Comparison of ENCODE assay signal across 8 cellular contexts in genomic region chr11:747176-748006, GRCh38. TPM values are rescaled to one million over a fixed set of nuclear protein-coding genes. Genes with fewer than 3 reads are reported as not detected.
DNase-seq lines count a peak whose midpoint lies in the region; ATAC-seq, FAIRE-seq and TF ChIP-seq lines count a peak whose summit lies in the region.

Gene TALDO1 (plus strand): TSS chr11:747464. CDS start chr11:747482, 18 bp downstream.

- H3K4me1 ChIP-seq in HUES6 (ENCODE audit: control insufficient read depth, insufficient read depth, low read length) = peaks cover 21% of the 10 kb centered on the region
- peaks cover 14% of the 10 kb centered on the region for H3K4me1 ChIP-seq in OCI-LY3 (ENCODE audit: low read length)
- H3K4me1 ChIP-seq in mucosa of stomach (ENCODE audit: control insufficient read depth, insufficient read depth, low read length) = peaks cover 16% of the 10 kb centered on the region

- H3K9me3 ChIP-seq in HUES6 (ENCODE audit: control insufficient read depth, insufficient read depth, low read depth, low read length) (no peaks in the 10 kb centered on the region), OCI-LY3 (ENCODE audit: insufficient read depth, low read length) (no peaks in the 10 kb centered on the region), mucosa of stomach (ENCODE audit: control insufficient read depth, low read length) (no peaks in the 10 kb centered on the region)

- DNase-seq in D721Med (ENCODE audit: insufficient read length, low spot score) (peak; percentile 65), activated T-cell treated with anti-CD3 and anti-CD28 coated beads for 48 hours (ENCODE audit: low read depth) (peak; percentile 91), epithelial cell of proximal tubule (ENCODE audit: low read depth) (no peak)
- peak; percentile 57 to 62 for DNase-seq in stimulated activated CD8-positive, alpha-beta memory T cell treated with anti-CD3 and anti-CD28 coated beads, Interleukin-7, amount 100 ng/mL, for 1 hour (ENCODE audit: low read depth in 2 of 2)

- H3K9ac ChIP-seq in HUES6 (ENCODE audit: low read length) (peak within 1 kb of the TSS; percentile 92), OCI-LY3 (ENCODE audit: low read length) (peak within 1 kb of the TSS; percentile 80), mucosa of stomach (ENCODE audit: low read length) (peak within 1 kb of the TSS; percentile 72)

- FAIRE-seq in D721Med (lab: Jason Lieb, UNC) = no peak

- H3K4me3 ChIP-seq in HUES6 (ENCODE audit: low read depth, low read length) (peak within 1 kb of the TSS; percentile 84), OCI-LY3 (ENCODE audit: low read length) (peak within 1 kb of the TSS; percentile 89), epithelial cell of proximal tubule (ENCODE audit: low read depth, low read length) (peak within 1 kb of the TSS; percentile 89), mucosa of stomach (ENCODE audit: low read length) (peak within 1 kb of the TSS; percentile 56)

- TF ChIP-seq CTCF in D721Med (IDR thresholded peaks at IDR 0.05; ENCODE audit: insufficient read depth, missing control alignments) (no peak), OCI-LY3 (IDR thresholded peaks at IDR 0.05; ENCODE audit: low read depth, low read length) (peak; percentile 28), epithelial cell of proximal tubule (conservative IDR thresholded peaks at IDR 0.05; ENCODE audit: low read depth, low read length) (no peak)

- H3K79me2 ChIP-seq in OCI-LY3 (ENCODE audit: low read length) = peaks cover 56% of the 10 kb centered on the region

- H3K4me2 ChIP-seq in OCI-LY3 (ENCODE audit: low read length) = peak within 1 kb of the TSS; percentile 93

- ATAC-seq in GM21390 (IDR thresholded peaks at IDR 0.05; ENCODE audit: unreplicated experiment) = peak; percentile 87

- H2AFZ ChIP-seq in OCI-LY3 (ENCODE audit: low read depth, low read length) = peak within 1 kb of the TSS; percentile 72

- peaks cover 23% of the 10 kb centered on the region for H4K20me1 ChIP-seq in OCI-LY3 (ENCODE audit: insufficient read depth, low read length)

- H3K27ac ChIP-seq in HUES6 (ENCODE audit: low read depth, low read length) (peak within 1 kb of the TSS; percentile 88), OCI-LY3 (ENCODE audit: low read length) (peak within 1 kb of the TSS; percentile 75)

- H3K36me3 ChIP-seq in HUES6 (ENCODE audit: control insufficient read depth, insufficient read depth, low read length) (peaks cover 15% of the 10 kb centered on the region), OCI-LY3 (replicated peaks; ENCODE audit: low read depth, low read length) (peaks cover 13% of the 10 kb centered on the region), mucosa of stomach (ENCODE audit: control insufficient read depth, insufficient read depth, low read length) (no peaks in the 10 kb centered on the region)

- H3K27me3 ChIP-seq in HUES6 (ENCODE audit: control insufficient read depth, insufficient read depth, low read length) (no peaks in the 10 kb centered on the region), OCI-LY3 (ENCODE audit: low read depth, low read length) (no peaks in the 10 kb centered on the region), mucosa of stomach (ENCODE audit: control insufficient read depth, insufficient read depth, low read length) (peaks cover 4% of the 10 kb centered on the region)

RNA-seq across cellular contexts. Expression of gene TALDO1, which starts in this region (rescaled TPM):
- 332 and 365 TPM in 2 replicates for total RNA-seq in epithelial cell of proximal tubule
